ENCODE assay signal across 8 cellular contexts in the genomic region with DNA sequence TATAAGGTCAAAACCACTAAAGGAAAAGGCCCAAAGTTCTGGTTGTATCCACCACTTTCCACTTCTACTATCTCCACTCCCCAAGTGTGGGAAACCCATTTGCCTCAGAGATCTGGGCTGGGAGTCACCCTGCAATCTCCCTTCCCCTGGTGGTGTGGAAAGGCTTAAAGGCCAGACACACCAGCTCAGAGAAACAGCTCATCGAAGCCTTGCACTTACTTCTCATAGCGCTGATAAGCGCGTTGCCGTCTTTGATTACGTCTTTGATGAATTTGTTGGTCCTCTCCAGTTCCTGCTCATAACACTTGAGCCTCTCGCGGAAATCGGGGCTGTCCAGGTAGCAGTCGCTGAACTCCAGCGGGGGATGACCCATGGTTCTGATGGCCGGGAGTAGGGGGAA.
A peak's percentile ranks its signal among the peaks of the same experiment; 100 is the strongest.
DNase-seq lines count a peak whose midpoint lies in the region; ATAC-seq lines count a peak whose summit lies in the region.

No MANE protein-coding gene starts in this region.

- peak overlapping the region; percentile 100 for H2AFZ ChIP-seq in ACC112 (ENCODE audit: low read length, unreplicated experiment)

- H3K27me3 ChIP-seq in ACC112 (ENCODE audit: insufficient read depth, low read length) (no peaks in the 10 kb centered on the region), NT2/D1 (ENCODE audit: insufficient read depth, insufficient read length) (peaks cover 20% of the 10 kb centered on the region), mucosa of rectum (ENCODE audit: control insufficient read depth in 2 of 2, insufficient read depth in 2 of 2, low read length in 2 of 2) (peaks cover 2% of the 10 kb centered on the region in 2 donors)
- no peaks in the 10 kb centered on the region for H3K27me3 ChIP-seq in effector memory CD4-positive, alpha-beta T cell (replicated peaks; ENCODE audit: control insufficient read depth, insufficient read depth, low read length, poor library complexity, severe bottlenecking)

- H3K9me3 ChIP-seq in NT2/D1 (ENCODE audit: insufficient read depth, low read length) (no peaks in the 10 kb centered on the region), mucosa of rectum (ENCODE audit: control insufficient read depth in 2 of 2, low read length in 2 of 2) (no peaks in the 10 kb centered on the region)
- no peaks in the 10 kb centered on the region for H3K9me3 ChIP-seq in effector memory CD4-positive, alpha-beta T cell (ENCODE audit: control insufficient read depth, low read length)

- peak overlapping the region; percentile 73 for H3K9ac ChIP-seq in NT2/D1 (ENCODE audit: insufficient read length, low read depth)
- H3K9ac ChIP-seq in mucosa of rectum (ENCODE audit: low read depth in 1 of 2, low read length in 2 of 2): peak overlapping the region; percentile 70 to 76

- H3K4me1 ChIP-seq in ACC112 (ENCODE audit: control insufficient read depth, insufficient read depth, low read length, unreplicated experiment) (peaks cover 14% of the 10 kb centered on the region), NT2/D1 (ENCODE audit: insufficient read depth, insufficient read length) (no peaks in the 10 kb centered on the region), mucosa of rectum (ENCODE audit: control insufficient read depth in 2 of 2, insufficient read depth in 2 of 2, low read length in 2 of 2) (peaks cover 0 to 2% of the 10 kb centered on the region in 2 donors)
- H3K4me1 ChIP-seq in effector memory CD4-positive, alpha-beta T cell (ENCODE audit: control insufficient read depth, insufficient read depth, low read length, poor library complexity, severe bottlenecking): no peaks in the 10 kb centered on the region

- DNase-seq in NT2/D1 (ENCODE audit: low read depth, low spot score) (no peak), NCI-H1092 (lab: John Stamatoyannopoulos, UW) (no peak), NCI-H146 treated with DMSO at 0.1 percent for 48 hours (lab: John Stamatoyannopoulos, UW; ENCODE audit: unreplicated experiment) (no peak), CD1c-positive myeloid dendritic cell (ENCODE audit: extremely low spot score) (no peak)
- DNase-seq in effector memory CD4-positive, alpha-beta T cell: no peak

- peak overlapping the region; percentile 85 for H3K4me3 ChIP-seq in ACC112 (ENCODE audit: low read depth, low read length)
- peak overlapping the region; percentile 74 for H3K4me3 ChIP-seq in NT2/D1 (ENCODE audit: insufficient read length, low read depth)
- H3K4me3 ChIP-seq in effector memory CD4-positive, alpha-beta T cell (ENCODE audit: insufficient read depth, low read depth, low read length, poor library complexity, severe bottlenecking): peak overlapping the region; percentile 49
- peak overlapping the region; percentile 75 to 78 for H3K4me3 ChIP-seq in mucosa of rectum (ENCODE audit: low read length in 2 of 2)

- H3K27ac ChIP-seq in ACC112 (ENCODE audit: low read depth, low read length) (peak overlapping the region; percentile 32; the same call in 1 of the 2 replicates), mucosa of rectum (ENCODE audit: low read depth in 2 of 2, low read length in 2 of 2) (peak overlapping the region; percentile 79 to 83)
- H3K27ac ChIP-seq in effector memory CD4-positive, alpha-beta T cell (ENCODE audit: insufficient read depth, low read length, poor library complexity, severe bottlenecking): no peak overlapping the region

- H3K79me2 ChIP-seq in ACC112 (ENCODE audit: control insufficient read depth, insufficient read depth, low read length, unreplicated experiment): no peaks in the 10 kb centered on the region

- H3K36me3 ChIP-seq in ACC112 (ENCODE audit: insufficient read depth, low read length) (no peaks in the 10 kb centered on the region), NT2/D1 (ENCODE audit: insufficient read depth, insufficient read length, low read length) (no peaks in the 10 kb centered on the region), mucosa of rectum (ENCODE audit: control insufficient read depth in 2 of 2, insufficient read depth in 2 of 2, low read length in 2 of 2) (no peaks in the 10 kb centered on the region)
- no peaks in the 10 kb centered on the region for H3K36me3 ChIP-seq in effector memory CD4-positive, alpha-beta T cell (ENCODE audit: control insufficient read depth, insufficient read depth, low read length)

- no peak for ATAC-seq in HG03139 (IDR thresholded peaks at IDR 0.05; ENCODE audit: unreplicated experiment)
